Comparison of ENCODE assay signal across 8 cellular contexts in genomic region chr15:51380999-51381806, GRCh38.
DNase-seq lines count a peak whose midpoint lies in the region; ATAC-seq, FAIRE-seq and TF ChIP-seq lines count a peak whose summit lies in the region.

No MANE protein-coding gene starts in this region.

- peak; percentile 95 for TF ChIP-seq CTCF in retinal pigment epithelial cell (conservative IDR thresholded peaks at IDR 0.05; ENCODE audit: low read depth, low read length)

- FAIRE-seq in GM19239 (lab: Jason Lieb, UNC), result peak; percentile 97

- no peak overlapping the region for H3K4me3 ChIP-seq in retinal pigment epithelial cell (ENCODE audit: low read length)

- peak; percentile 79 for ATAC-seq in HG03439 (IDR thresholded peaks at IDR 0.05; ENCODE audit: unreplicated experiment)

- peak; percentile 12 for DNase-seq in DMS153 treated with DMSO at 0.1 percent for 48 hours (lab: John Stamatoyannopoulos, UW; ENCODE audit: unreplicated experiment)
- DNase-seq in GM19239 (ENCODE audit: insufficient read length, low spot score), result peak; percentile 69
- DNase-seq in NCI-H748 treated with DMSO at 0.1 percent for 48 hours (lab: John Stamatoyannopoulos, UW), result peak; percentile 60
- peak in 48 of 56 donors; percentile 17 to 88 (median 52) for DNase-seq in amygdala (lab: John Stamatoyannopoulos, UW)
- DNase-seq in hepatic stellate cell (ENCODE audit: low spot score), result peak; percentile 69
- no peak for DNase-seq in retinal pigment epithelial cell (ENCODE audit: low read depth)
- no peak for DNase-seq in OCI-M2 (lab: John Stamatoyannopoulos, UW; ENCODE audit: unreplicated experiment)

Comparison
In these comparisons a context has a peak if more than half of its experiments do, and no peak if none do; other contexts are left out.
1. DNase-seq: peak in DMS153 treated with DMSO at 0.1 percent for 48 hours (single experiment), GM19239 (single experiment), NCI-H748 treated with DMSO at 0.1 percent for 48 hours (single experiment), amygdala (48 of 56) and hepatic stellate cell (single experiment); none in retinal pigment epithelial cell (single experiment) and OCI-M2 (single experiment).